Comparison of ENCODE assay signal across 30 cellular contexts in the genomic region with DNA sequence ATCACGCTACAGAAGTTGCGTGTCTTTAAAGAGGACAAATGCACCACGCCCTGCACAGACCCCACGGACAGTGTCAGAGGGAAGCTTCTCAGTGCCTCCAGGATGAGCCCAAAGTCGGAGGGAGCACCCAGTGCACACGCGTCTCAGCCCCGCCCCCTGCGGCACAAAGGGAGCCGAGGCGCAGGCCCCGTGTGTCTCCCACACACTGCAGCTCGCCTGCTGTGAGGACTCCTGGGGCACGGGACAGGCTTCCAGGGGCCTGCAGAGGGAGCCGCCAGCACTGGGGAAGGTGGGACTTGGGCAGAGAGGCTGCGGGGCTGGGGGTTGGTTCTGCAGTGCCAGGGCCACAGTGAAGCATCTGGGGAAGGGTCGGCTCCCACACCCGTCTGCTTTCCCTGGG.
DNase-seq lines count a peak whose midpoint lies in the region; ATAC-seq and TF ChIP-seq lines count a peak whose summit lies in the region.
"Had no signal": no experiment of that assay in that cellular context is flagged by ENCODE, and none has a peak within 500 bp of the region (broad histone marks: within the 10 kb centered on the region; RNA-seq: fewer than 3 reads in every experiment).

No MANE protein-coding gene starts in this region.

- CTCF ChIA-PET in A673 (lab: Charles Lee) = no interaction called here

- H3K9me3 ChIP-seq in A673 (ENCODE audit: low read depth, low read length, poor library complexity, severe bottlenecking) (no peaks in the 10 kb centered on the region), OCI-LY3 (ENCODE audit: insufficient read depth, low read length) (no peaks in the 10 kb centered on the region)
- H3K9me3 ChIP-seq: gastrocnemius medialis, sigmoid colon, testis had no signal

- ATAC-seq in GM19351 (IDR thresholded peaks at IDR 0.05; ENCODE audit: unreplicated experiment) (no peak), GM21737 (IDR thresholded peaks at IDR 0.05; ENCODE audit: unreplicated experiment) (no peak)
- ATAC-seq: gastrocnemius medialis, GM12878, left lobe of liver, T-cell had no signal

- POLR2A ChIA-PET in A673 (lab: Charles Lee; ENCODE audit: low non-redundant PET) = no interaction called here

- no peak overlapping the region for H3K27ac Mint-ChIP-seq in chondrocyte (ENCODE audit: unreplicated experiment)
- H3K27ac Mint-ChIP-seq: activated CD4-positive, alpha-beta memory T cell treated with anti-CD3 and anti-CD28 coated beads, Interleukin-2, amount 10 ng/mL, durations not matched to agents 7 days and 5 days; activated naive CD8-positive, alpha-beta T cell treated with anti-CD3 and anti-CD28 coated beads for 36 hours; dendritic cell treated with granulocyte-macrophage colony-stimulating factor and Interleukin-4, amounts not matched to agents 40 ng/mL and 50 ng/mL, for 4 days; immature natural killer cell; memory B cell; stimulated activated memory B cell treated with anti-CD40 and anti-IgM and Interleukin-4, amounts not matched to agents 10 μg/mL and 1 μg/mL and 100 μg/mL, for 72 hours; T-cell had no signal

- peaks cover 3% of the 10 kb centered on the region for H3K36me3 Mint-ChIP-seq in chondrocyte (ENCODE audit: low read depth)
- H3K36me3 Mint-ChIP-seq: activated naive CD8-positive, alpha-beta T cell treated with anti-CD3 and anti-CD28 coated beads for 36 hours; immature natural killer cell had no signal

- H3K4me1 ChIP-seq in A673 (ENCODE audit: insufficient read depth, low read length, poor library complexity, severe bottlenecking) (peaks cover 7% of the 10 kb centered on the region), OCI-LY3 (ENCODE audit: low read length) (no peaks in the 10 kb centered on the region)
- H3K4me1 ChIP-seq: gastrocnemius medialis, neural progenitor cell, sigmoid colon had no signal

- no peaks in the 10 kb centered on the region for H3K4me1 Mint-ChIP-seq in chondrocyte (ENCODE audit: low read depth)
- H3K4me1 Mint-ChIP-seq: activated CD4-positive, alpha-beta memory T cell treated with anti-CD3 and anti-CD28 coated beads, Interleukin-2, amount 10 ng/mL, durations not matched to agents 7 days and 5 days; activated naive CD8-positive, alpha-beta T cell treated with anti-CD3 and anti-CD28 coated beads for 36 hours; CD14-positive monocyte; immature natural killer cell; memory B cell; stimulated activated memory B cell treated with anti-CD40 and anti-IgM and Interleukin-4, amounts not matched to agents 10 μg/mL and 1 μg/mL and 100 μg/mL, for 72 hours; T-cell had no signal

- no peak overlapping the region for H3K4me3 Mint-ChIP-seq in chondrocyte (ENCODE audit: unreplicated experiment)
- H3K4me3 Mint-ChIP-seq: activated CD4-positive, alpha-beta memory T cell treated with anti-CD3 and anti-CD28 coated beads, Interleukin-2, amount 10 ng/mL, durations not matched to agents 7 days and 5 days; activated naive CD8-positive, alpha-beta T cell treated with anti-CD3 and anti-CD28 coated beads for 36 hours; CD14-positive monocyte; dendritic cell treated with granulocyte-macrophage colony-stimulating factor and Interleukin-4, amounts not matched to agents 40 ng/mL and 50 ng/mL, for 4 days; immature natural killer cell; memory B cell; neural progenitor cell; stimulated activated memory B cell treated with anti-CD40 and anti-IgM and Interleukin-4, amounts not matched to agents 10 μg/mL and 1 μg/mL and 100 μg/mL, for 72 hours; T-cell had no signal

- H3K4me2 ChIP-seq in OCI-LY3 (ENCODE audit: low read length) = no peak overlapping the region
- H3K4me2 ChIP-seq: neural progenitor cell had no signal

- H3K27ac ChIP-seq in A673 (ENCODE audit: low read depth, low read length, poor library complexity, severe bottlenecking) (no peak overlapping the region), OCI-LY3 (ENCODE audit: low read length) (no peak overlapping the region)
- H3K27ac ChIP-seq: gastrocnemius medialis, neural progenitor cell, sigmoid colon, testis had no signal

- no peaks in the 10 kb centered on the region for H3K79me2 ChIP-seq in OCI-LY3 (ENCODE audit: low read length)

- no peak overlapping the region for H2AFZ ChIP-seq in OCI-LY3 (ENCODE audit: low read depth, low read length)
- H2AFZ ChIP-seq: neural progenitor cell had no signal

- TF ChIP-seq CTCF in A673 (conservative IDR thresholded peaks at IDR 0.05; ENCODE audit: low read depth, low read length) = peak; percentile 36; the same call in 1 of the 2 replicates
- peak; percentile 9; the same call in 1 of the 2 replicates for TF ChIP-seq CTCF in OCI-LY3 (IDR thresholded peaks at IDR 0.05; ENCODE audit: low read depth, low read length)
- TF ChIP-seq CTCF in chondrocyte (IDR thresholded peaks at IDR 0.05) = peak; percentile 12

- H3K36me3 ChIP-seq in A673 (ENCODE audit: insufficient read depth, low read length, poor library complexity, severe bottlenecking) (no peaks in the 10 kb centered on the region), OCI-LY3 (replicated peaks; ENCODE audit: low read depth, low read length) (no peaks in the 10 kb centered on the region)
- H3K36me3 ChIP-seq: gastrocnemius medialis, neural progenitor cell had no signal

- H4K20me1 ChIP-seq in OCI-LY3 (ENCODE audit: insufficient read depth, low read length) = no peaks in the 10 kb centered on the region

- intact Hi-C loops in A673 (cut with micrococcal nuclease; ENCODE audit: unreplicated experiment) = no loop called here

- no TSS peak for BruUV-seq in A673 (replicated peaks; lab: Mats Ljungman, UMichigan)

- DNase-seq in A673 (ENCODE audit: low spot score) (peak; percentile 56), D341Med (ENCODE audit: low spot score) (peak; percentile 67), chondrocyte (ENCODE audit: low spot score) (no peak), cerebellar cortex (ENCODE audit: low spot score) (no peak)
- no peak for DNase-seq in stimulated activated naive CD4-positive, alpha-beta T cell treated with Interleukin-2 at 50 U/mL for 16 hours (lab: John Stamatoyannopoulos, UW)
- DNase-seq: activated CD4-positive, alpha-beta memory T cell treated with anti-CD3 and anti-CD28 coated beads, Interleukin-2, amount 10 ng/mL, durations not matched to agents 7 days and 5 days; activated effector memory CD4-positive, alpha-beta T cell treated with Interleukin-2 at 50 U/mL for 16 hours; activated naive CD8-positive, alpha-beta T cell treated with anti-CD3 and anti-CD28 coated beads for 36 hours; aorta; EL; gastrocnemius medialis; hippocampal formation; immature natural killer cell; NCI-H2081; NCI-H446; SHP77 treated with DMSO at 0.1 percent for 48 hours; sigmoid colon; stimulated activated CD4-positive, alpha-beta T cell treated with anti-CD3 and anti-CD28 coated beads, Interleukin-4, amount 100 ng/mL, for 24 hours; T-cell; testis had no signal

- no peak overlapping the region for H3K9ac ChIP-seq in OCI-LY3 (ENCODE audit: low read length)
- H3K9ac ChIP-seq: neural progenitor cell had no signal

- H3K4me3 ChIP-seq in A673 (ENCODE audit: low read depth, low read length, poor library complexity, severe bottlenecking) (no peak overlapping the region), OCI-LY3 (ENCODE audit: low read length) (no peak overlapping the region)
- H3K4me3 ChIP-seq: gastrocnemius medialis, GM12878, neural progenitor cell, sigmoid colon, testis had no signal

- H3K27me3 ChIP-seq in A673 (replicated peaks; ENCODE audit: insufficient read depth, low read depth, low read length, poor library complexity) (no peaks in the 10 kb centered on the region), OCI-LY3 (ENCODE audit: low read depth, low read length) (no peaks in the 10 kb centered on the region)
- H3K27me3 ChIP-seq: gastrocnemius medialis, neural progenitor cell, sigmoid colon, testis had no signal

- no peaks in the 10 kb centered on the region for H3K27me3 Mint-ChIP-seq in chondrocyte (ENCODE audit: low read depth)
- H3K27me3 Mint-ChIP-seq: activated CD4-positive, alpha-beta memory T cell treated with anti-CD3 and anti-CD28 coated beads, Interleukin-2, amount 10 ng/mL, durations not matched to agents 7 days and 5 days; activated naive CD8-positive, alpha-beta T cell treated with anti-CD3 and anti-CD28 coated beads for 36 hours; dendritic cell treated with granulocyte-macrophage colony-stimulating factor and Interleukin-4, amounts not matched to agents 40 ng/mL and 50 ng/mL, for 4 days; memory B cell; stimulated activated memory B cell treated with anti-CD40 and anti-IgM and Interleukin-4, amounts not matched to agents 10 μg/mL and 1 μg/mL and 100 μg/mL, for 72 hours; T-cell had no signal

- H3K9me3 Mint-ChIP-seq in chondrocyte (ENCODE audit: low read depth) = no peaks in the 10 kb centered on the region
- H3K9me3 Mint-ChIP-seq: activated CD4-positive, alpha-beta memory T cell treated with anti-CD3 and anti-CD28 coated beads, Interleukin-2, amount 10 ng/mL, durations not matched to agents 7 days and 5 days; activated naive CD8-positive, alpha-beta T cell treated with anti-CD3 and anti-CD28 coated beads for 36 hours; CD14-positive monocyte; dendritic cell treated with granulocyte-macrophage colony-stimulating factor and Interleukin-4, amounts not matched to agents 40 ng/mL and 50 ng/mL, for 4 days; immature natural killer cell; memory B cell; neural progenitor cell; stimulated activated memory B cell treated with anti-CD40 and anti-IgM and Interleukin-4, amounts not matched to agents 10 μg/mL and 1 μg/mL and 100 μg/mL, for 72 hours; T-cell had no signal

Comparison
In these comparisons a context has a peak if more than half of its experiments do, and no peak if none do; other contexts are left out.
1. DNase-seq: peak in A673 (single experiment) and D341Med (single experiment); none in chondrocyte (single experiment), cerebellar cortex (single experiment) and stimulated activated naive CD4-positive, alpha-beta T cell treated with Interleukin-2 at 50 U/mL for 16 hours (single experiment).
2. Peak in every context shown above with its lines, with median percentiles within 50 percentile points of each other: CTCF ChIP-seq.